In genomic region chr13:91139232-91139631, GRCh38 we compare ENCODE assay signal across 22 cellular contexts.
A peak's percentile ranks its signal among the peaks of the same experiment; 100 is the strongest.
DNase-seq lines count a peak whose midpoint lies in the region; ATAC-seq and TF ChIP-seq lines count a peak whose summit lies in the region.
"Had no signal": no experiment of that assay in that cellular context is flagged by ENCODE, and none has a peak within 500 bp of the region (broad histone marks: within the 10 kb centered on the region; RNA-seq: fewer than 3 reads in every experiment).

No MANE protein-coding gene starts in this region.

- H3K9me3 ChIP-seq in trophoblast cell (ENCODE audit: insufficient read depth, low read depth, low read length): no peaks in the 10 kb centered on the region
- H3K9me3 ChIP-seq: BE2C, BLaER1 had no signal

- H2BK120ac ChIP-seq in trophoblast cell (ENCODE audit: insufficient read depth, low read length, poor library complexity): peak overlapping the region; percentile 46

- no peak overlapping the region for H3K4me3 Mint-ChIP-seq in GM23338
- H3K4me3 Mint-ChIP-seq: CD14-positive monocyte; CD4-positive, alpha-beta memory T cell; CD4-positive, CD25-positive, alpha-beta regulatory T cell; CD8-positive, alpha-beta memory T cell had no signal

- no peak overlapping the region for H3K27ac Mint-ChIP-seq in GM23338
- H3K27ac Mint-ChIP-seq: CD14-positive monocyte; CD4-positive, alpha-beta memory T cell; CD4-positive, CD25-positive, alpha-beta regulatory T cell; CD8-positive, alpha-beta memory T cell had no signal

- no peak overlapping the region for H3K14ac ChIP-seq in trophoblast cell (ENCODE audit: low read length)

- no CpG with 5 or more reads among the region's 2 CpGs for WGBS in trophoblast cell (ENCODE audit: extremely low coverage, insufficient coverage, insufficient read length)

- no peaks in the 10 kb centered on the region for H4K20me1 ChIP-seq in GM23338 (replicated peaks; ENCODE audit: insufficient read depth)
- H4K20me1 ChIP-seq: BLaER1 had no signal

- no peaks in the 10 kb centered on the region for H3K36me3 Mint-ChIP-seq in GM23338 (ENCODE audit: low read depth)
- H3K36me3 Mint-ChIP-seq: CD14-positive monocyte; CD4-positive, alpha-beta memory T cell; CD4-positive, CD25-positive, alpha-beta regulatory T cell; CD8-positive, alpha-beta memory T cell had no signal

- H3K27me3 ChIP-seq in GM23338 (ENCODE audit: insufficient read depth) (no peaks in the 10 kb centered on the region), trophoblast cell (ENCODE audit: insufficient read depth, low read length) (no peaks in the 10 kb centered on the region)
- H3K27me3 ChIP-seq: BE2C, BLaER1 had no signal

- H3K4ac ChIP-seq in trophoblast cell (ENCODE audit: low read depth, low read length): no peak overlapping the region

- no peak overlapping the region for H3K9ac ChIP-seq in trophoblast cell (ENCODE audit: low read length)
- H3K9ac ChIP-seq: BLaER1 had no signal

- TF ChIP-seq CTCF in GM23338 (conservative IDR thresholded peaks at IDR 0.05; ENCODE audit: low read depth in 2 of 2): no peak

- no peak overlapping the region for H3K18ac ChIP-seq in trophoblast cell (ENCODE audit: low read length)

- H3K9me3 Mint-ChIP-seq in GM23338: no peaks in the 10 kb centered on the region
- H3K9me3 Mint-ChIP-seq: CD14-positive monocyte; CD8-positive, alpha-beta memory T cell had no signal

- peaks cover 45% of the 10 kb centered on the region for H3K4me1 ChIP-seq in GM23338 (ENCODE audit: insufficient read depth)
- peaks cover 7 to 13% of the 10 kb centered on the region in 2 experiments for H3K4me1 ChIP-seq in trophoblast cell (ENCODE audit: control insufficient read depth in 1 of 2, insufficient read depth in 2 of 2, low read length in 2 of 2)
- H3K4me1 ChIP-seq: BLaER1 had no signal

- ATAC-seq in GM23338: no peak
- no peak for ATAC-seq in GM21515 (IDR thresholded peaks at IDR 0.05; ENCODE audit: unreplicated experiment)
- no peak for ATAC-seq in GM21737 (IDR thresholded peaks at IDR 0.05; ENCODE audit: unreplicated experiment)
- no peak for ATAC-seq in HG02852 (IDR thresholded peaks at IDR 0.05; ENCODE audit: unreplicated experiment)

- H4K8ac ChIP-seq in trophoblast cell (ENCODE audit: low read depth, low read length): no peak overlapping the region

- H2AFZ ChIP-seq in GM23338 (no peak overlapping the region), trophoblast cell (ENCODE audit: insufficient read depth, low read length, poor library complexity) (no peak overlapping the region)

- peaks cover 20% of the 10 kb centered on the region for H3K79me1 ChIP-seq in trophoblast cell (ENCODE audit: low read length)

- H3K79me2 ChIP-seq in GM23338 (replicated peaks; ENCODE audit: insufficient read depth) (no peaks in the 10 kb centered on the region), trophoblast cell (ENCODE audit: control insufficient read depth, insufficient read depth, low read length, poor library complexity) (no peaks in the 10 kb centered on the region)

- peaks cover 52% of the 10 kb centered on the region for H3K4me1 Mint-ChIP-seq in GM23338
- H3K4me1 Mint-ChIP-seq: CD4-positive, alpha-beta memory T cell; CD4-positive, CD25-positive, alpha-beta regulatory T cell; CD8-positive, alpha-beta memory T cell had no signal

- peak overlapping the region; percentile 51 for H4K91ac ChIP-seq in trophoblast cell (ENCODE audit: low read depth, low read length)

- H4K12ac ChIP-seq in trophoblast cell (ENCODE audit: low read depth, low read length): no peak overlapping the region

- H3K27ac ChIP-seq in GM23338 (ENCODE audit: low read depth) (no peak overlapping the region), trophoblast cell (ENCODE audit: low read depth, low read length) (no peak overlapping the region)
- H3K27ac ChIP-seq: BLaER1 had no signal

- H3F3A ChIP-seq in GM23338 (replicated peaks; ENCODE audit: low read depth): no peaks in the 10 kb centered on the region

- H3K36me3 ChIP-seq in GM23338 (ENCODE audit: insufficient read depth) (no peaks in the 10 kb centered on the region), trophoblast cell (ENCODE audit: control insufficient read depth in 1 of 2, insufficient read depth in 2 of 2, low read length in 2 of 2) (no peaks in the 10 kb centered on the region)
- H3K36me3 ChIP-seq: BE2C, BLaER1 had no signal

- peak overlapping the region; percentile 83 for H2AK5ac ChIP-seq in trophoblast cell (ENCODE audit: low read length)

- no peak overlapping the region for H2BK5ac ChIP-seq in trophoblast cell (ENCODE audit: low read depth, low read length, poor library complexity)

- H3K4me2 ChIP-seq in GM23338 (0 out of 2 replicates have a peak overlapping the region, but pooled peaks have one; percentile 9), trophoblast cell (ENCODE audit: low read length) (no peak overlapping the region)
- H3K4me2 ChIP-seq: BLaER1 had no signal

- peak overlapping the region; percentile 43 for H2BK12ac ChIP-seq in trophoblast cell (ENCODE audit: low read length)

- DNase-seq in GM23338 (ENCODE audit: low spot score) (no peak), cerebellar cortex (ENCODE audit: low spot score) (peak; percentile 78), trophoblast cell (no peak)
- DNase-seq: 8988T; ACHN; BE2C; C1 segment of cervical spinal cord; CD4-positive, alpha-beta memory T cell; CD4-positive, CD25-positive, alpha-beta regulatory T cell; CD8-positive, alpha-beta memory T cell; COR-L47; DMS 273 treated with DMSO at 0.1 percent for 48 hours; DMS153; DMS79; DND-41; EL; GF-D8 had no signal

- no peaks in the 10 kb centered on the region for H3K27me3 Mint-ChIP-seq in GM23338 (ENCODE audit: insufficient read depth, low read depth, poor library complexity)
- H3K27me3 Mint-ChIP-seq: CD4-positive, CD25-positive, alpha-beta regulatory T cell had no signal

- H3K4me3 ChIP-seq in GM23338: no peak overlapping the region
- H3K4me3 ChIP-seq in trophoblast cell (ENCODE audit: low read depth, low read length): no peak overlapping the region
- H3K4me3 ChIP-seq: BLaER1 had no signal

- no peaks in the 10 kb centered on the region for H3K9me2 ChIP-seq in GM23338 (ENCODE audit: insufficient read depth)

- H3K23ac ChIP-seq in trophoblast cell (ENCODE audit: low read length): no peak overlapping the region

TF ChIP-seq in GM23338, 12 proteins besides CTCF, POLR2A, EP300 and RAD21 (continues in another document):
- TF ChIP-seq ZNF331 (CRISPR knock-in tag; IDR thresholded peaks at IDR 0.05; ENCODE audit: low read depth): no peak
- no peak for TF ChIP-seq JUNB (IDR thresholded peaks at IDR 0.05; ENCODE audit: unreplicated experiment)
- TF ChIP-seq POLR2AphosphoS5 (IDR thresholded peaks at IDR 0.05; ENCODE audit: low read depth): no peak
- TF ChIP-seq NANOG (IDR thresholded peaks at IDR 0.05; ENCODE audit: borderline replicate concordance): no peak
- TF ChIP-seq STAT1 (IDR thresholded peaks at IDR 0.05; ENCODE audit: unreplicated experiment): no peak
- TF ChIP-seq CREB1 (CRISPR knock-in tag; IDR thresholded peaks at IDR 0.05; ENCODE audit: low read depth): no peak
- TF ChIP-seq ZNF114 (CRISPR knock-in tag; IDR thresholded peaks at IDR 0.05): no peak
